ENCODE assay signal across 18 cellular contexts in genomic region chr1:169295425-169295824, GRCh38.
DNase-seq lines count a peak whose midpoint lies in the region; ATAC-seq, FAIRE-seq and TF ChIP-seq lines count a peak whose summit lies in the region.
"Had no signal": no experiment of that assay in that cellular context is flagged by ENCODE, and none has a peak within 500 bp of the region (broad histone marks: within the 10 kb centered on the region; RNA-seq: fewer than 3 reads in every experiment).

No MANE protein-coding gene starts in this region.

- H2AFZ ChIP-seq in OCI-LY7 (ENCODE audit: low read length): no peak overlapping the region

- peaks cover 5% of the 10 kb centered on the region for H3K36me3 ChIP-seq in BLaER1
- H3K36me3 ChIP-seq in OCI-LY7 (ENCODE audit: insufficient read depth, low read length): no peaks in the 10 kb centered on the region
- peaks cover 0 to 14% (median 0%) of the 10 kb centered on the region in 3 donors for H3K36me3 ChIP-seq in esophagus squamous epithelium

- POLR2A ChIA-PET in WTC11 (lab: Charles Lee) (no interaction called here), OCI-LY7 (lab: Charles Lee) (no interaction called here)

- H3K4me2 ChIP-seq in BLaER1 (peak overlapping the region; percentile 23; the same call in 1 of the 2 replicates), OCI-LY7 (ENCODE audit: low read length) (no peak overlapping the region)

- H3K9me3 Mint-ChIP-seq in WTC11: no peaks in the 10 kb centered on the region
- H3K9me3 Mint-ChIP-seq: HFFc6 had no signal

- peak overlapping the region; percentile 17; the same call in 1 of the 2 replicates for H3K27ac Mint-ChIP-seq in WTC11
- H3K27ac Mint-ChIP-seq: HFFc6 had no signal

- no peak overlapping the region for H3K9ac ChIP-seq in BLaER1

- 71 to 96% methylated on average over 1 of the region's 1 CpG for WGBS in esophagus squamous epithelium, 2 donors

- no peak for DNase-seq in GM12892 (ENCODE audit: insufficient read length)
- peak; percentile 1 for DNase-seq in RCC 7860 (ENCODE audit: low spot score)
- DNase-seq in WTC11 (ENCODE audit: low spot score): no peak
- DNase-seq in islet precursor cell: no peak
- DNase-seq in OCI-LY7 (ENCODE audit: low spot score): no peak
- no peak for DNase-seq in esophagus squamous epithelium (lab: John Stamatoyannopoulos, UW)
- DNase-seq: 8988T, DND-41, HFFc6, NCI-H1694, NCI-H2081, NCI-H524 treated with DMSO at 0.1 percent for 48 hours, Right ventricle myocardium superior, SW 1271 had no signal

- FAIRE-seq in GM12892 (lab: Jason Lieb, UNC) (peak; percentile 24), RCC 7860 (lab: Jason Lieb, UNC) (no peak)
- FAIRE-seq: H54 had no signal

- H3K4me1 Mint-ChIP-seq in WTC11: peaks cover 19% of the 10 kb centered on the region

- H3K9me3 ChIP-seq in BLaER1 (no peaks in the 10 kb centered on the region), OCI-LY7 (ENCODE audit: low read length) (no peaks in the 10 kb centered on the region), esophagus squamous epithelium (no peaks in the 10 kb centered on the region)

- H3K4me3 ChIP-seq in BLaER1: no peak overlapping the region
- H3K4me3 ChIP-seq in OCI-LY7 (ENCODE audit: low read depth, low read length, poor library complexity, severe bottlenecking): no peak overlapping the region
- H3K4me3 ChIP-seq in esophagus squamous epithelium: no peak overlapping the region

- TF ChIP-seq POLR2A in GM12892 (IDR thresholded peaks at IDR 0.05; ENCODE audit: low read depth, low read length): no peak
- no peak for TF ChIP-seq POLR2A in esophagus squamous epithelium (IDR thresholded peaks at IDR 0.05)

- no peaks in the 10 kb centered on the region for H3K9me2 ChIP-seq in OCI-LY7 (ENCODE audit: insufficient read depth, low read length)

- H3K4me3 Mint-ChIP-seq in WTC11: no peak overlapping the region
- H3K4me3 Mint-ChIP-seq: CD14-positive monocyte, HFFc6 had no signal

- no peaks in the 10 kb centered on the region for H3K27me3 ChIP-seq in BLaER1
- no peaks in the 10 kb centered on the region for H3K27me3 ChIP-seq in esophagus squamous epithelium

- CTCF ChIA-PET in WTC11 (lab: Charles Lee): no interaction called here
- CTCF ChIA-PET in OCI-LY7 (lab: Charles Lee; ENCODE audit: unreplicated experiment): no interaction called here

- ATAC-seq in WTC11 (no peak), GM19023 (IDR thresholded peaks at IDR 0.05; ENCODE audit: unreplicated experiment) (no peak)

- no peak for TF ChIP-seq CTCF in WTC11 (IDR thresholded peaks at IDR 0.05)
- no peak for TF ChIP-seq CTCF in OCI-LY7 (conservative IDR thresholded peaks at IDR 0.05; ENCODE audit: low read length)
- TF ChIP-seq CTCF in esophagus squamous epithelium (IDR thresholded peaks at IDR 0.05): no peak

- H3K27me3 Mint-ChIP-seq in WTC11 (ENCODE audit: low read depth): no peaks in the 10 kb centered on the region; the same call in 1 of the 2 replicates

- H4K20me1 ChIP-seq in BLaER1 (no peaks in the 10 kb centered on the region), OCI-LY7 (ENCODE audit: insufficient read depth, low read length) (no peaks in the 10 kb centered on the region)

- BruUV-seq in OCI-LY7 (replicated peaks; lab: Mats Ljungman, UMichigan): no TSS peak

- H3K36me3 Mint-ChIP-seq in WTC11: no peaks in the 10 kb centered on the region; the same call in 1 of the 2 replicates
- H3K36me3 Mint-ChIP-seq: CD14-positive monocyte had no signal

- intact Hi-C loops in OCI-LY7 (cut with micrococcal nuclease; ENCODE audit: unreplicated experiment): no loop called here
- intact Hi-C loops in esophagus squamous epithelium (cut with DNase I): no loop called here

- H3K79me2 ChIP-seq in OCI-LY7 (ENCODE audit: insufficient read depth, low read depth, low read length): no peaks in the 10 kb centered on the region

- H3K4me1 ChIP-seq in BLaER1: peaks cover 12% of the 10 kb centered on the region; the same call in 1 of the 2 replicates
- no peaks in the 10 kb centered on the region for H3K4me1 ChIP-seq in OCI-LY7 (ENCODE audit: insufficient read depth, low read length, poor library complexity, severe bottlenecking)
- no peaks in the 10 kb centered on the region for H3K4me1 ChIP-seq in esophagus squamous epithelium

- H3K27ac ChIP-seq in BLaER1: no peak overlapping the region
- H3K27ac ChIP-seq in OCI-LY7 (ENCODE audit: low read depth, low read length, poor library complexity, severe bottlenecking): no peak overlapping the region
- H3K27ac ChIP-seq in esophagus squamous epithelium: no peak overlapping the region

TF ChIP-seq in WTC11, 78 proteins besides CTCF, POLR2A, EP300 and RAD21:
- TF ChIP-seq NFATC4 (CRISPR knock-in tag; IDR thresholded peaks at IDR 0.05) (no peak), USF2 (CRISPR knock-in tag; IDR thresholded peaks at IDR 0.05) (no peak), ZNF425 (CRISPR knock-in tag; conservative IDR thresholded peaks at IDR 0.05) (no peak), IRF2 (CRISPR knock-in tag; IDR thresholded peaks at IDR 0.05; ENCODE audit: borderline replicate concordance, low read depth) (no peak)
